Comparison of ENCODE assay signal across 21 cellular contexts in the genomic region with DNA sequence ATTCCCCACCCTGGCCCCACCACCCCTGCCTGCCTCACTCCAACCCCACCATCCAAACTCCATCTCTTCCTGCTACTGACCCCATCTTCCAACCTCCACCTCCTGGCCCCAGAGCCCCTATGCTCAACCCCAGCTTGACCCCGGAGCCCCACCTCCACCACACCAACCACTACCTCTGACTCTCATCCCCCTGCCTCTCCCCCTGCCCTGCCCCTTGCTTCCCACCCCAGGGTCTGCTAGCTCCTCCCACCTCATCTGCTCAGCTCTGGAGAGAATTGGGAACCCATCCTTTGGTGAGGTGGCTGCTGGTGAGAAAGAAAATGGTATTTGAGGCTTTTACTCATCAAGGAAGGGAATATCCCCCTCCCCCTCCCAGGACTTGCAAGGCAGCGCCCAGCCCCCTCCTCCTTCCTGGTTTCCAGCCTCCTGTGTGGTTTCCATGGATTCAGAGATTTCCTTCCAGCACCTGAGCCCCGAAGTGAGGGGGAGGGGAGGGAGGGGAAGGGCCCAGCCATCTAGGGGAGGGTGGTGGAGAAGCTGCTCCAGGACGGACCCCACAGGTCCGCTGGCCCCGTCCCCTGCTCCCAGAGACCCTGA. TPM values are rescaled to one million over a fixed set of nuclear protein-coding genes. Genes with fewer than 3 reads are reported as not detected.
DNase-seq lines count a peak whose midpoint lies in the region; ATAC-seq and TF ChIP-seq lines count a peak whose summit lies in the region.
"Had no signal": no experiment of that assay in that cellular context is flagged by ENCODE, and none has a peak within 500 bp of the region (broad histone marks: within the 10 kb centered on the region; RNA-seq: fewer than 3 reads in every experiment).

No MANE protein-coding gene starts in this region.

- peak overlapping the region; percentile 20; the same call in 1 of the 2 replicates for H3K9ac ChIP-seq in ES-I3 (ENCODE audit: low read depth, low read length)
- H3K9ac ChIP-seq: BLaER1 treated with 17β-estradiol and CSF1 and Interleukin-3, amounts not matched to agents 10 nM and 100 nM had no signal

- DNase-seq in NCI-H69 (lab: John Stamatoyannopoulos, UW) = peak; percentile 13
- DNase-seq in glutamatergic neuron = peak; percentile 66
- DNase-seq in nephron progenitor cell = peak; percentile 18
- no peak for DNase-seq in activated CD4-positive, alpha-beta T cell treated with anti-CD3 and anti-CD28 coated beads, Interleukin-2, amount 50 U/mL, for 4 hours
- no peak for DNase-seq in RPMI8226
- no peak for DNase-seq in activated T-cell treated with anti-CD3 and anti-CD28 coated beads, Interleukin-2, amount 50 U/mL, for 48 hours
- DNase-seq: 8988T; CD4-positive, alpha-beta memory T cell; DMS153; GOT3; MG63; NCI-H187; NCI-H2107; NCI-H345; NCI-H524; NCI-H82; Peyer's patch; SJCRH30 had no signal

- H3K9me3 Mint-ChIP-seq in glutamatergic neuron (ENCODE audit: unreplicated experiment) = peaks cover 10% of the 10 kb centered on the region
- H3K9me3 Mint-ChIP-seq in nephron progenitor cell = no peaks in the 10 kb centered on the region

- no peaks in the 10 kb centered on the region for H3K9me3 ChIP-seq in ES-I3 (ENCODE audit: control insufficient read depth, insufficient read depth, low read length)
- H3K9me3 ChIP-seq: MG63, Peyer's patch, SJCRH30 had no signal

- no peak overlapping the region for H3K4me3 Mint-ChIP-seq in glutamatergic neuron (ENCODE audit: unreplicated experiment)
- H3K4me3 Mint-ChIP-seq in nephron progenitor cell = no peak overlapping the region
- H3K4me3 Mint-ChIP-seq: CD4-positive, alpha-beta memory T cell had no signal

- peaks cover 16% of the 10 kb centered on the region for H3K4me1 ChIP-seq in ES-I3 (ENCODE audit: insufficient read depth, low read length)
- H3K4me1 ChIP-seq: BLaER1 treated with 17β-estradiol and CSF1 and Interleukin-3, amounts not matched to agents 10 nM and 100 nM; Peyer's patch; SJCRH30 had no signal

- peaks cover 10% of the 10 kb centered on the region for H3K27me3 Mint-ChIP-seq in glutamatergic neuron (ENCODE audit: unreplicated experiment)
- H3K27me3 Mint-ChIP-seq in nephron progenitor cell (ENCODE audit: low read depth, poor library complexity) = peaks cover 41% of the 10 kb centered on the region

- H3K4me1 Mint-ChIP-seq in glutamatergic neuron (ENCODE audit: low read depth, unreplicated experiment) (peaks cover 9% of the 10 kb centered on the region), nephron progenitor cell (peaks cover 16% of the 10 kb centered on the region)

- TF ChIP-seq CTCF in glutamatergic neuron (IDR thresholded peaks at IDR 0.05; ENCODE audit: partially characterized antibody, unreplicated experiment) (no peak), nephron progenitor cell (IDR thresholded peaks at IDR 0.05) (no peak)

- H3K27ac Mint-ChIP-seq in glutamatergic neuron (ENCODE audit: unreplicated experiment) (peak overlapping the region; percentile 33), nephron progenitor cell (no peak overlapping the region)
- H3K27ac Mint-ChIP-seq: CD4-positive, alpha-beta memory T cell had no signal

- H3K36me3 Mint-ChIP-seq in glutamatergic neuron (ENCODE audit: unreplicated experiment) (peaks cover 5% of the 10 kb centered on the region), nephron progenitor cell (ENCODE audit: low read depth) (no peaks in the 10 kb centered on the region)
- H3K36me3 Mint-ChIP-seq: CD4-positive, alpha-beta memory T cell had no signal

- no peak for ATAC-seq in GM21619 (IDR thresholded peaks at IDR 0.05; ENCODE audit: unreplicated experiment)

- H3K36me3 ChIP-seq in ES-I3 (ENCODE audit: insufficient read depth, low read length) = no peaks in the 10 kb centered on the region
- H3K36me3 ChIP-seq: BLaER1 treated with 17β-estradiol and CSF1 and Interleukin-3, amounts not matched to agents 10 nM and 100 nM; MG63; Peyer's patch; SJCRH30 had no signal

RNA-seq across cellular contexts. Expression of a gene that starts 11.4 kb away (rescaled TPM):
- total RNA-seq in glutamatergic neuron (ENCODE audit: unreplicated experiment) = 93.3 TPM

Comparison
In these comparisons a context has a peak if more than half of its experiments do, and no peak if none do; other contexts are left out.
1. DNase-seq: peak in NCI-H69 (single experiment), glutamatergic neuron (single experiment) and nephron progenitor cell (single experiment); none in activated CD4-positive, alpha-beta T cell treated with anti-CD3 and anti-CD28 coated beads, Interleukin-2, amount 50 U/mL, for 4 hours (0 of 2), RPMI8226 (single experiment) and activated T-cell treated with anti-CD3 and anti-CD28 coated beads, Interleukin-2, amount 50 U/mL, for 48 hours (0 of 2).